2 cellular contexts compared by ENCODE assay signal in the genomic region with DNA sequence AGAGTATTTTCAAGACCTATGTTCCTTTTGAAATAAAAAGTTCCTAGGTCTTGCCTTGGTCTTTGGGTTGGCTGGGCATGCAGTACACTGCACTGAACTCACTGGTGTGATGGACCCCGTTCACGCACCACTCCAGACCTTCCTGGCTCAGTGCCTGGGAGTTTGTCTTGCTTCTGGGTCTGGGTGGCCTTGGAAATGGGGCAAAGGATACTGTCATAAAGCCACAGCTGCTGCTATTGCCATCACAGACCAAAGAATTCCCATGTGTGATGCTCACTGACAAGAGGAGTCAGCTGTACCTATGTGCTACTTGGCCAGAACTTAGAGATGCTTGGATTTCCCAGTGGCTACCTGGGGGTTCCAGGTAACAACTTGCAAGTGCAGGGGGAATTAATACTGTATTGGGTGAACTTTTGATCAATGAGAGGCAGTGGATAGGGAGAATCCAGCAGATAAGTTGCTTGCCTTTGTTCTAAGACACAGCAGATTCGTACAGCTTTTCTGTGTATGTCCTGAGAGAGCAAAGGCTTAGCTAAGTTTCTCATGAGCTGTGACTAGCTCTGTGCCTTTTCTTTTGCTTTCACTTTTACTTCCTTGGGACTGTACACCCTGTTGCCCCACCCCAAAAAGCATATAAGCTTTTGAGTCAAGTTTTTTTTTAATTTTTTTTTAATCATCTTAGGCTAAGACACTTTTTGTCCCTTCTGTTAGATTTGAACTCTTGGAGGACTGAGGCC.
TF ChIP-seq lines count a peak whose summit lies in the region.

No MANE protein-coding gene starts in this region.

TF ChIP-seq in GM12878, 131 proteins besides CTCF, POLR2A, EP300 and RAD21:
- TF ChIP-seq POU2F2 (IDR thresholded peaks at IDR 0.05; ENCODE audit: borderline replicate concordance, low read depth, low read length), result no peak
- TF ChIP-seq KLF5 (IDR thresholded peaks at IDR 0.05; ENCODE audit: partially characterized antibody), result no peak
- TF ChIP-seq, protein P1, sequence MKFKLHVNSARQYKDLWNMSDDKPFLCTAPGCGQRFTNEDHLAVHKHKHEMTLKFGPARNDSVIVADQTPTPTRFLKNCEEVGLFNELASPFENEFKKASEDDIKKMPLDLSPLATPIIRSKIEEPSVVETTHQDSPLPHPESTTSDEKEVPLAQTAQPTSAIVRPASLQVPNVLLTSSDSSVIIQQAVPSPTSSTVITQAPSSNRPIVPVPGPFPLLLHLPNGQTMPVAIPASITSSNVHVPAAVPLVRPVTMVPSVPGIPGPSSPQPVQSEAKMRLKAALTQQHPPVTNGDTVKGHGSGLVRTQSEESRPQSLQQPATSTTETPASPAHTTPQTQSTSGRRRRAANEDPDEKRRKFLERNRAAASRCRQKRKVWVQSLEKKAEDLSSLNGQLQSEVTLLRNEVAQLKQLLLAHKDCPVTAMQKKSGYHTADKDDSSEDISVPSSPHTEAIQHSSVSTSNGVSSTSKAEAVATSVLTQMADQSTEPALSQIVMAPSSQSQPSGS (IDR thresholded peaks at IDR 0.05; ENCODE audit: low read length), result no peak
- TF ChIP-seq, protein P2, sequence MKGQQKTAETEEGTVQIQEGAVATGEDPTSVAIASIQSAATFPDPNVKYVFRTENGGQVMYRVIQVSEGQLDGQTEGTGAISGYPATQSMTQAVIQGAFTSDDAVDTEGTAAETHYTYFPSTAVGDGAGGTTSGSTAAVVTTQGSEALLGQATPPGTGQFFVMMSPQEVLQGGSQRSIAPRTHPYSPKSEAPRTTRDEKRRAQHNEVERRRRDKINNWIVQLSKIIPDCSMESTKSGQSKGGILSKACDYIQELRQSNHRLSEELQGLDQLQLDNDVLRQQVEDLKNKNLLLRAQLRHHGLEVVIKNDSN (IDR thresholded peaks at IDR 0.05; ENCODE audit: borderline replicate concordance, extremely low read length, insufficient read depth, low read depth, low read length), result no peak

TF ChIP-seq in SK-N-SH, 30 proteins besides CTCF, POLR2A, EP300 and RAD21:
- TF ChIP-seq SMC3 (IDR thresholded peaks at IDR 0.05; ENCODE audit: low read depth, low read length) (no peak), TEAD4 (IDR thresholded peaks at IDR 0.05; ENCODE audit: borderline replicate concordance, insufficient read depth) (no peak), YY1 (IDR thresholded peaks at IDR 0.05; ENCODE audit: low read depth) (no peak), EZH2phosphoT487 (IDR thresholded peaks at IDR 0.05; ENCODE audit: borderline replicate concordance, low read depth) (no peak), ELF1 (IDR thresholded peaks at IDR 0.05) (no peak), FOXJ3 (CRISPR knock-in tag; IDR thresholded peaks at IDR 0.05) (no peak), GABPA (IDR thresholded peaks at IDR 0.05; ENCODE audit: low read depth) (no peak), FOSL2 (IDR thresholded peaks at IDR 0.05; ENCODE audit: borderline replicate concordance, low read depth) (no peak), MEF2A (IDR thresholded peaks at IDR 0.05; ENCODE audit: borderline replicate concordance, low read depth) (no peak), NFIC (IDR thresholded peaks at IDR 0.05; ENCODE audit: borderline replicate concordance) (no peak), CHD2 (IDR thresholded peaks at IDR 0.05; ENCODE audit: low read length, partially characterized antibody) (no peak), FOXM1 (IDR thresholded peaks at IDR 0.05; ENCODE audit: low read depth) (no peak), RFX5 (IDR thresholded peaks at IDR 0.05; ENCODE audit: low read length) (no peak), RCOR1 (IDR thresholded peaks at IDR 0.05; ENCODE audit: low read length) (no peak), GATA2 (CRISPR knock-in tag; IDR thresholded peaks at IDR 0.05) (no peak)
- TF ChIP-seq, protein P3, sequence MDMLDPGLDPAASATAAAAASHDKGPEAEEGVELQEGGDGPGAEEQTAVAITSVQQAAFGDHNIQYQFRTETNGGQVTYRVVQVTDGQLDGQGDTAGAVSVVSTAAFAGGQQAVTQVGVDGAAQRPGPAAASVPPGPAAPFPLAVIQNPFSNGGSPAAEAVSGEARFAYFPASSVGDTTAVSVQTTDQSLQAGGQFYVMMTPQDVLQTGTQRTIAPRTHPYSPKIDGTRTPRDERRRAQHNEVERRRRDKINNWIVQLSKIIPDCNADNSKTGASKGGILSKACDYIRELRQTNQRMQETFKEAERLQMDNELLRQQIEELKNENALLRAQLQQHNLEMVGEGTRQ (IDR thresholded peaks at IDR 0.05; ENCODE audit: borderline replicate concordance, low read depth, low read length), result no peak
- TF ChIP-seq, protein P4, sequence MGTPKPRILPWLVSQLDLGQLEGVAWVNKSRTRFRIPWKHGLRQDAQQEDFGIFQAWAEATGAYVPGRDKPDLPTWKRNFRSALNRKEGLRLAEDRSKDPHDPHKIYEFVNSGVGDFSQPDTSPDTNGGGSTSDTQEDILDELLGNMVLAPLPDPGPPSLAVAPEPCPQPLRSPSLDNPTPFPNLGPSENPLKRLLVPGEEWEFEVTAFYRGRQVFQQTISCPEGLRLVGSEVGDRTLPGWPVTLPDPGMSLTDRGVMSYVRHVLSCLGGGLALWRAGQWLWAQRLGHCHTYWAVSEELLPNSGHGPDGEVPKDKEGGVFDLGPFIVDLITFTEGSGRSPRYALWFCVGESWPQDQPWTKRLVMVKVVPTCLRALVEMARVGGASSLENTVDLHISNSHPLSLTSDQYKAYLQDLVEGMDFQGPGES (IDR thresholded peaks at IDR 0.05; ENCODE audit: low read depth, low read length), result no peak
- TF ChIP-seq, protein P5, sequence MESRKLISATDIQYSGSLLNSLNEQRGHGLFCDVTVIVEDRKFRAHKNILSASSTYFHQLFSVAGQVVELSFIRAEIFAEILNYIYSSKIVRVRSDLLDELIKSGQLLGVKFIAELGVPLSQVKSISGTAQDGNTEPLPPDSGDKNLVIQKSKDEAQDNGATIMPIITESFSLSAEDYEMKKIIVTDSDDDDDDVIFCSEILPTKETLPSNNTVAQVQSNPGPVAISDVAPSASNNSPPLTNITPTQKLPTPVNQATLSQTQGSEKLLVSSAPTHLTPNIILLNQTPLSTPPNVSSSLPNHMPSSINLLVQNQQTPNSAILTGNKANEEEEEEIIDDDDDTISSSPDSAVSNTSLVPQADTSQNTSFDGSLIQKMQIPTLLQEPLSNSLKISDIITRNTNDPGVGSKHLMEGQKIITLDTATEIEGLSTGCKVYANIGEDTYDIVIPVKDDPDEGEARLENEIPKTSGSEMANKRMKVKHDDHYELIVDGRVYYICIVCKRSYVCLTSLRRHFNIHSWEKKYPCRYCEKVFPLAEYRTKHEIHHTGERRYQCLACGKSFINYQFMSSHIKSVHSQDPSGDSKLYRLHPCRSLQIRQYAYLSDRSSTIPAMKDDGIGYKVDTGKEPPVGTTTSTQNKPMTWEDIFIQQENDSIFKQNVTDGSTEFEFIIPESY (IDR thresholded peaks at IDR 0.05; ENCODE audit: borderline replicate concordance, low read depth), result no peak
- TF ChIP-seq, protein P2 (IDR thresholded peaks at IDR 0.05; ENCODE audit: borderline replicate concordance, low read depth), result no peak
